Comparison of ENCODE assay signal across 1 cellular context in genomic region chr18:32175265-32175664, GRCh38.
TF ChIP-seq lines count a peak whose summit lies in the region.

No MANE protein-coding gene starts in this region.

TF ChIP-seq in SK-N-SH treated with all-trans-retinoic acid at 6 μM for 48 hours, 23 proteins besides CTCF, POLR2A, EP300 and RAD21 (continued from another document):
- TF ChIP-seq TSHZ2 (CRISPR knock-in tag; IDR thresholded peaks at IDR 0.05), result no peak
